8 cellular contexts compared by ENCODE assay signal in the genomic region with DNA sequence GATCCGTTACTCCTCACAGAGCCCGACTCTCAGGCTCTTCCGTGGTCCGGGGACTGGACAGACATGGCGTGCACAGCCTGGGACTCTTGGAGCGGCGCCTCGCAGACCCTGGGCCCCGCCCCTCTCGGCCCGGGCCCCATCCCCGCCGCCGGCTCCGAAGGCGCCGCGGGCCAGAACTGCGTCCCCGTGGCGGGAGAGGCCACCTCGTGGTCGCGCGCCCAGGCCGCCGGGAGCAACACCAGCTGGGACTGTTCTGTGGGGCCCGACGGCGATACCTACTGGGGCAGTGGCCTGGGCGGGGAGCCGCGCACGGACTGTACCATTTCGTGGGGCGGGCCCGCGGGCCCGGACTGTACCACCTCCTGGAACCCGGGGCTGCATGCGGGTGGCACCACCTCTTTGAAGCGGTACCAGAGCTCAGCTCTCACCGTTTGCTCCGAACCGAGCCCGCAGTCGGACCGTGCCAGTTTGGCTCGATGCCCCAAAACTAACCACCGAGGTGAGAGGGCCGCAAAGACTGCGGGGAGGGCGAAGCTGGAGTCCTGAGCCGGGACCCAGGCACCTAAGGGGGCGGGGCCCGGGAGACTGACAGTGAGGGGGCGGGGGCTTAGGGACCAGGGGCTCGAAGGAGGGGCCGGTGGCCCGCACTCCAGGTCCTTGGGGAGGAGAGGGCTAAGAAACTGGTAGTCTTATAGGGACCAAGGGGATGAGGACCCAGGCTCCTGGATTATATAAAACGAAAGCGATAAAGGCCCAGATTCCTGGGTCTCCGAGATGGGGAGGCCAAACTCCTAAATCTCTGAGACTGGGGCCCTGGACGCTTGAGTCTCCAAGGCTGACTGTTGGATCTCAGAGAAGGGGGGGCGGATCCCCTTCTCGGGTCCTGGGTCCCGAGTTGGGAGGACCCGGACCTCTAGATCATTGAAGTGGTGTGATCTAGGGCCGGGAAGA. TPM values are rescaled to one million over a fixed set of nuclear protein-coding genes. Genes with fewer than 3 reads are reported as not detected.
DNase-seq lines count a peak whose midpoint lies in the region; ATAC-seq and TF ChIP-seq lines count a peak whose summit lies in the region.

No MANE protein-coding gene starts in this region.

- peak; percentile 70 to 89 (median 75) for DNase-seq in CD8-positive, alpha-beta T cell
- DNase-seq in RWPE1 (ENCODE audit: low spot score) (peak; percentile 83), fibroblast of the conjunctiva (ENCODE audit: low read depth) (peak; percentile 39), neural progenitor cell (ENCODE audit: low spot score) (peak; percentile 97)
- peak; percentile 77 for DNase-seq in activated effector memory CD4-positive, alpha-beta T cell treated with Interleukin-2 at 50 U/mL for 16 hours

- H3K79me2 ChIP-seq in KMS-11 (ENCODE audit: insufficient read depth, low read depth) (peaks cover 3% of the 10 kb centered on the region), neural progenitor cell (ENCODE audit: low read depth) (peaks cover 3% of the 10 kb centered on the region)

- intact Hi-C loops in CD8-positive, alpha-beta T cell (cut with DNase I, micrococcal nuclease) = loop anchor here (1.0 to 2.0 kb wide), 6 partner anchors 15 to 503 kb away; partner anchors contain the start of genes HAUS5 (in 2 of the 2) and HCST (in 2 of the 2)

- H3K36me3 ChIP-seq in CD8-positive, alpha-beta T cell (ENCODE audit: insufficient read depth, low read length) = no peaks in the 10 kb centered on the region
- H3K36me3 ChIP-seq in KMS-11 (ENCODE audit: insufficient read depth) (no peaks in the 10 kb centered on the region), neural progenitor cell (no peaks in the 10 kb centered on the region), subcutaneous abdominal adipose tissue (ENCODE audit: control insufficient read depth in 5 of 5, insufficient read depth in 5 of 5, low read length in 5 of 5) (no peaks in the 10 kb centered on the region)

- H3K27ac ChIP-seq in CD8-positive, alpha-beta T cell (ENCODE audit: low read depth, low read length) = peak overlapping the region; percentile 44
- H3K27ac ChIP-seq in KMS-11 = peak overlapping the region; percentile 64
- H3K27ac ChIP-seq in RWPE1 = peak overlapping the region; percentile 95
- no peak overlapping the region for H3K27ac ChIP-seq in neural progenitor cell
- H3K27ac ChIP-seq in subcutaneous abdominal adipose tissue (ENCODE audit: low read depth, low read length) = peak overlapping the region; percentile 85

- CTCF ChIA-PET in CD8-positive, alpha-beta T cell (lab: Charles Lee) = no interaction called here
- CTCF ChIA-PET in RWPE1 (lab: Yijun Ruan, JAX) = interaction anchor here (0.7 to 1.1 kb wide), 2 partner anchors 133 to 289 kb away, joined by 4 to 5 read pairs; no protein-coding TSS in a partner anchor

- peak overlapping the region; percentile 89 for H3K4me3 Mint-ChIP-seq in CD8-positive, alpha-beta T cell
- H3K4me3 Mint-ChIP-seq in neural progenitor cell = peak overlapping the region; percentile 90

- peaks cover 29% of the 10 kb centered on the region for H3K4me1 ChIP-seq in CD8-positive, alpha-beta T cell (ENCODE audit: insufficient read depth, low read length)
- H3K4me1 ChIP-seq in KMS-11 (ENCODE audit: low read depth, poor library complexity, severe bottlenecking) (peaks cover 28% of the 10 kb centered on the region), neural progenitor cell (peaks cover 25% of the 10 kb centered on the region), subcutaneous abdominal adipose tissue (ENCODE audit: control insufficient read depth in 5 of 5, insufficient read depth in 5 of 5, low read length in 5 of 5) (peaks cover 3 to 65% (median 35%) of the 10 kb centered on the region in 5 donors)

- ATAC-seq in CD8-positive, alpha-beta T cell = peak; percentile 37
- peak; percentile 33 for ATAC-seq in GM21360 (IDR thresholded peaks at IDR 0.05; ENCODE audit: unreplicated experiment)

- H3K9ac ChIP-seq in KMS-11 = peak overlapping the region; percentile 73
- no peak overlapping the region for H3K9ac ChIP-seq in neural progenitor cell
- peak overlapping the region; percentile 48 to 88 (median 78) for H3K9ac ChIP-seq in subcutaneous abdominal adipose tissue (ENCODE audit: low read length in 5 of 5)

- H3K4me2 ChIP-seq in KMS-11 (peak overlapping the region; percentile 95), neural progenitor cell (peak overlapping the region; percentile 83)

- no peak for TF ChIP-seq CTCF in CD8-positive, alpha-beta T cell (IDR thresholded peaks at IDR 0.05)
- TF ChIP-seq CTCF in KMS-11 (conservative IDR thresholded peaks at IDR 0.05; ENCODE audit: low read depth, low read length) (no peak), RWPE1 (conservative IDR thresholded peaks at IDR 0.05; ENCODE audit: low read depth) (no peak), neural progenitor cell (IDR thresholded peaks at IDR 0.05) (no peak)

- no peaks in the 10 kb centered on the region for H3K27me3 ChIP-seq in CD8-positive, alpha-beta T cell (ENCODE audit: insufficient read depth, low read length)
- H3K27me3 ChIP-seq in KMS-11 (ENCODE audit: insufficient read depth, low read depth) (no peaks in the 10 kb centered on the region), neural progenitor cell (peaks cover 15% of the 10 kb centered on the region), subcutaneous abdominal adipose tissue (ENCODE audit: control insufficient read depth in 5 of 5, insufficient read depth in 4 of 5, low read length in 5 of 5) (no peaks in the 10 kb centered on the region)

- H3K4me3 ChIP-seq in CD8-positive, alpha-beta T cell (ENCODE audit: low read depth, low read length) = peak overlapping the region; percentile 83
- no peak overlapping the region for H3K4me3 ChIP-seq in KMS-11 (IDR thresholded peaks at IDR 0.05; ENCODE audit: insufficient read depth, low read depth, low read length)
- H3K4me3 ChIP-seq in neural progenitor cell = peak overlapping the region; percentile 56
- peak overlapping the region; percentile 73 to 88 (median 78) for H3K4me3 ChIP-seq in subcutaneous abdominal adipose tissue (ENCODE audit: low read depth in 1 of 5, low read length in 5 of 5)

- H3K4me1 Mint-ChIP-seq in CD8-positive, alpha-beta T cell (ENCODE audit: low read depth) = peaks cover 44% of the 10 kb centered on the region
- peaks cover 27% of the 10 kb centered on the region for H3K4me1 Mint-ChIP-seq in neural progenitor cell

- H3K27ac Mint-ChIP-seq in CD8-positive, alpha-beta T cell = peak overlapping the region; percentile 88
- peak overlapping the region; percentile 42 for H3K27ac Mint-ChIP-seq in neural progenitor cell

- no peaks in the 10 kb centered on the region for H3K9me3 ChIP-seq in CD8-positive, alpha-beta T cell (ENCODE audit: low read length)
- no peaks in the 10 kb centered on the region for H3K9me3 ChIP-seq in neural progenitor cell (ENCODE audit: low read depth)
- H3K9me3 ChIP-seq in subcutaneous abdominal adipose tissue (ENCODE audit: control insufficient read depth in 5 of 5, low read length in 5 of 5) = no peaks in the 10 kb centered on the region

- H3K9me3 Mint-ChIP-seq in CD8-positive, alpha-beta T cell = no peaks in the 10 kb centered on the region
- no peaks in the 10 kb centered on the region for H3K9me3 Mint-ChIP-seq in neural progenitor cell

- POLR2A ChIA-PET in CD8-positive, alpha-beta T cell (lab: Charles Lee) = interaction anchor here (0.7 to 2.9 kb wide), 4 partner anchors 14 to 260 kb away, joined by 3 to 9 read pairs (median 6); partner anchors contain the start of gene HAUS5
- POLR2A ChIA-PET in RWPE1 (lab: Yijun Ruan, JAX; ENCODE audit: low non-redundant PET) = interaction anchor here (0.6 kb wide), 1 partner anchor 157 kb away, joined by 4 read pairs; no protein-coding TSS in a partner anchor

- peaks cover 55% of the 10 kb centered on the region for H3F3A ChIP-seq in neural progenitor cell (ENCODE audit: low read depth)

- no peaks in the 10 kb centered on the region for H4K20me1 ChIP-seq in KMS-11 (ENCODE audit: insufficient read depth)
- H4K20me1 ChIP-seq in neural progenitor cell (ENCODE audit: low read depth) = no peaks in the 10 kb centered on the region

- peaks cover 5% of the 10 kb centered on the region for H3K36me3 Mint-ChIP-seq in CD8-positive, alpha-beta T cell
- H3K36me3 Mint-ChIP-seq in neural progenitor cell = no peaks in the 10 kb centered on the region

- H3K27me3 Mint-ChIP-seq in CD8-positive, alpha-beta T cell (ENCODE audit: low read depth) = no peaks in the 10 kb centered on the region
- peaks cover 10% of the 10 kb centered on the region for H3K27me3 Mint-ChIP-seq in neural progenitor cell (ENCODE audit: insufficient read depth, low read depth)

- H2AFZ ChIP-seq in KMS-11 (ENCODE audit: low read depth) (peak overlapping the region; percentile 89), neural progenitor cell (replicated peaks) (peak overlapping the region; percentile 87)

RNA-seq across cellular contexts. Expression of gene ETV2, which starts 2.0 kb away (rescaled TPM):
- 1 to 10 TPM in 1 of 2 experiments, not detected in 1; 1.1 TPM for total RNA-seq in CD8-positive, alpha-beta T cell
- total RNA-seq in neural progenitor cell (ENCODE audit: low replicate concordance) = 0.71 TPM in 1 of 2 replicates, not detected in the other

RNA-seq across cellular contexts. Expression of gene COX6B1, which starts 4.6 kb away (rescaled TPM):
- total RNA-seq in CD8-positive, alpha-beta T cell = 100 to 1,000 TPM; 152 to 171 TPM
- total RNA-seq in neural progenitor cell (ENCODE audit: low replicate concordance) = 403 and 511 TPM in 2 replicates

RNA-seq across cellular contexts. Expression of gene RBM42, which starts 14.7 kb away (rescaled TPM):
- 10 to 100 TPM; 49.9 to 51.3 TPM for total RNA-seq in CD8-positive, alpha-beta T cell
- total RNA-seq in neural progenitor cell (ENCODE audit: low replicate concordance) = 20.1 and 53.7 TPM in 2 replicates

RNA-seq across cellular contexts. Expression of gene UPK1A, which starts 22.8 kb away (rescaled TPM):
- total RNA-seq in CD8-positive, alpha-beta T cell = not detected
- total RNA-seq in neural progenitor cell (ENCODE audit: low replicate concordance) = 1.3 TPM in 1 of 2 replicates, not detected in the other

RNA-seq across cellular contexts. Expression of gene HAUS5, which starts 31.0 kb away (rescaled TPM):
- 10 to 100 TPM; 24.0 to 27.7 TPM for total RNA-seq in CD8-positive, alpha-beta T cell
- 12.4 and 27.8 TPM in 2 replicates for total RNA-seq in neural progenitor cell (ENCODE audit: low replicate concordance)

Comparison
In these comparisons a context has a peak if more than half of its experiments do, and no peak if none do; other contexts are left out.
1. DNase-seq: peak in every context shown above with its lines; median percentile 97 in neural progenitor cell; 83 in RWPE1; 77 in activated effector memory CD4-positive, alpha-beta T cell treated with Interleukin-2 at 50 U/mL for 16 hours; 75 in CD8-positive, alpha-beta T cell; 39 in fibroblast of the conjunctiva.